ENCODE assay signal across 8 cellular contexts in genomic region chr1:155321577-155322497, GRCh38. TPM values are rescaled to one million over a fixed set of nuclear protein-coding genes. Genes with fewer than 3 reads are reported as not detected.
DNase-seq lines count a peak whose midpoint lies in the region; ATAC-seq and TF ChIP-seq lines count a peak whose summit lies in the region.

No MANE protein-coding gene starts in this region.

- no peaks in the 10 kb centered on the region for H3K9me2 ChIP-seq in SU-DHL-6 (replicated peaks; ENCODE audit: insufficient read depth, low read length)

- H3K27ac ChIP-seq in SU-DHL-6 (ENCODE audit: low read depth, low read length): no peak overlapping the region

- ATAC-seq in sciatic nerve (no peak), GM18861 (IDR thresholded peaks at IDR 0.05; ENCODE audit: unreplicated experiment) (no peak), HG02642 (IDR thresholded peaks at IDR 0.05; ENCODE audit: poor library complexity, unreplicated experiment) (no peak), GM21825 (IDR thresholded peaks at IDR 0.05; ENCODE audit: unreplicated experiment) (no peak)

- peak overlapping the region; percentile 75; the same call in 1 of the 2 replicates for H3K9ac ChIP-seq in ES-I3 (ENCODE audit: low read depth, low read length)
- peak overlapping the region; percentile 79 for H3K9ac ChIP-seq in SU-DHL-6 (ENCODE audit: low read length)

- H3K4me1 ChIP-seq in ES-I3 (ENCODE audit: insufficient read depth, low read length): peaks cover 17% of the 10 kb centered on the region; the same call in 1 of the 2 replicates

- no peaks in the 10 kb centered on the region for H3K27me3 ChIP-seq in SU-DHL-6 (ENCODE audit: low read length)

- peak overlapping the region; percentile 70 for H3K4me3 ChIP-seq in SU-DHL-6 (ENCODE audit: insufficient read depth, low read length, poor library complexity, severe bottlenecking)
- H3K4me3 ChIP-seq in fibroblast of the aortic adventitia (ENCODE audit: low read depth, low read length): peak overlapping the region; percentile 93

- H3K36me3 ChIP-seq in ES-I3 (ENCODE audit: insufficient read depth, low read length) (no peaks in the 10 kb centered on the region; the same call in 1 of the 2 replicates), SU-DHL-6 (ENCODE audit: low read length) (no peaks in the 10 kb centered on the region)

- DNase-seq in fibroblast of the aortic adventitia (ENCODE audit: low read depth) (no peak), sciatic nerve (ENCODE audit: low spot score) (peak; percentile 60)
- no peak for DNase-seq in stimulated activated CD4-positive, alpha-beta T cell treated with anti-CD3 and anti-CD28 coated beads, Interleukin-4, amount 100 ng/mL, for 1 hour

- H4K20me1 ChIP-seq in SU-DHL-6 (ENCODE audit: low read depth, low read length): no peaks in the 10 kb centered on the region

- H3K9me3 ChIP-seq in ES-I3 (ENCODE audit: control insufficient read depth, insufficient read depth, low read length) (no peaks in the 10 kb centered on the region), SU-DHL-6 (ENCODE audit: insufficient read depth, low read length) (no peaks in the 10 kb centered on the region)

- peaks cover 26% of the 10 kb centered on the region for H3F3A ChIP-seq in SU-DHL-6 (ENCODE audit: insufficient read depth)

- intact Hi-C loops in sciatic nerve (cut with DNase I): loop anchor here (5.0 kb wide), 1 partner anchor 50 kb away; the partner anchor contains the start of gene CLK2

- H3K4me2 ChIP-seq in SU-DHL-6 (ENCODE audit: low read depth, low read length, poor library complexity, severe bottlenecking): peak overlapping the region; percentile 91

- H3K79me2 ChIP-seq in SU-DHL-6 (ENCODE audit: insufficient read depth, low read length): no peaks in the 10 kb centered on the region

- TF ChIP-seq CTCF in SU-DHL-6 (IDR thresholded peaks at IDR 0.05; ENCODE audit: insufficient read depth, low read length, poor library complexity, severe bottlenecking): no peak
- TF ChIP-seq CTCF in fibroblast of the aortic adventitia (IDR thresholded peaks at IDR 0.05; ENCODE audit: insufficient read depth, low read length): no peak

- no peak overlapping the region for H2AFZ ChIP-seq in SU-DHL-6 (ENCODE audit: low read depth, low read length, severe bottlenecking)

RNA-seq across cellular contexts. Expression of gene RUSC1, which starts 1.1 kb away (rescaled TPM):
- total RNA-seq in fibroblast of the aortic adventitia (ENCODE audit: low replicate concordance) (6.7 and 23.0 TPM in 2 replicates), sciatic nerve (43.3 TPM)

RNA-seq across cellular contexts. Expression of gene FDPS, which starts 13.2 kb away (rescaled TPM):
- total RNA-seq in fibroblast of the aortic adventitia (ENCODE audit: low replicate concordance) (153 and 600 TPM in 2 replicates), sciatic nerve (160 TPM)

RNA-seq across cellular contexts. Expression of gene PKLR, which starts 20.6 kb away (rescaled TPM):
- total RNA-seq in fibroblast of the aortic adventitia (ENCODE audit: low replicate concordance) (not detected in 2 replicates), sciatic nerve (not detected)

RNA-seq across cellular contexts. Expression of gene HCN3, which starts 44.6 kb away (rescaled TPM):
- total RNA-seq in fibroblast of the aortic adventitia (ENCODE audit: low replicate concordance) (0.08 and 1.4 TPM in 2 replicates), sciatic nerve (8.0 TPM)

RNA-seq across cellular contexts. Expression of gene CLK2, which starts 48.5 kb away (rescaled TPM):
- total RNA-seq in fibroblast of the aortic adventitia (ENCODE audit: low replicate concordance): 29.7 and 53.7 TPM in 2 replicates
- total RNA-seq in sciatic nerve: 57.8 TPM
